Comparison of ENCODE assay signal across 17 cellular contexts in genomic region chr19:38805180-38805579, GRCh38. TPM values are rescaled to one million over a fixed set of nuclear protein-coding genes. Genes with fewer than 3 reads are reported as not detected.
DNase-seq lines count a peak whose midpoint lies in the region; ATAC-seq, FAIRE-seq and TF ChIP-seq lines count a peak whose summit lies in the region.
"Had no signal": no experiment of that assay in that cellular context is flagged by ENCODE, and none has a peak within 500 bp of the region (broad histone marks: within the 10 kb centered on the region; RNA-seq: fewer than 3 reads in every experiment).

No MANE protein-coding gene starts in this region.

- POLR2A ChIA-PET in activated CD4-positive, alpha-beta T cell treated with anti-CD3 and anti-CD28 coated beads for 36 hours (lab: Charles Lee) = interaction anchor here (0.7 kb wide), 1 partner anchor 1416 kb away, joined by 5 read pairs; no protein-coding TSS in a partner anchor
- POLR2A ChIA-PET in K562 (lab: Yijun Ruan, JAX) = no interaction called here

- H3K79me2 ChIP-seq in GM23248 (ENCODE audit: insufficient read depth) (no peaks in the 10 kb centered on the region), K562 (ENCODE audit: control insufficient read depth, insufficient read depth, low read length) (no peaks in the 10 kb centered on the region)

- H3K4me1 ChIP-seq in GM23248 (ENCODE audit: insufficient read depth) (no peaks in the 10 kb centered on the region), K562 (replicated peaks in 1 of 2; ENCODE audit: control insufficient read depth in 2 of 2, insufficient read depth in 2 of 2, low read length in 2 of 2) (peaks cover 0 to 20% of the 10 kb centered on the region in 2 experiments; a peak in 4 of 5 replicates)
- H3K4me1 ChIP-seq: breast epithelium, SJSA1 had no signal

- no peak overlapping the region for H3K4me3 Mint-ChIP-seq in activated CD4-positive, alpha-beta T cell treated with anti-CD3 and anti-CD28 coated beads, Interleukin-2, amount 10 ng/mL, durations not matched to agents 24 days and 14 days
- no peak overlapping the region for H3K4me3 Mint-ChIP-seq in activated CD4-positive, alpha-beta T cell treated with anti-CD3 and anti-CD28 coated beads for 36 hours
- H3K4me3 Mint-ChIP-seq in memory B cell = no peak overlapping the region
- no peak overlapping the region for H3K4me3 Mint-ChIP-seq in activated T-helper 2 cell treated with anti-CD3 and anti-CD28 coated beads, Interferon-gamma antibody, Interleukin-2, Interleukin-4, amounts not matched to agents 10 μg/mL and 5 μg/mL and 100 μg/mL, durations not matched to agents 14 hours and 24 hours and 36 hours (ENCODE audit: low read depth)

- no peak for FAIRE-seq in K562 (lab: Jason Lieb, UNC)
- FAIRE-seq: urothelium cell line had no signal

- peak overlapping the region; percentile 31 for H3K27ac Mint-ChIP-seq in activated CD4-positive, alpha-beta T cell treated with anti-CD3 and anti-CD28 coated beads, Interleukin-2, amount 10 ng/mL, durations not matched to agents 24 days and 14 days
- no peak overlapping the region for H3K27ac Mint-ChIP-seq in activated CD4-positive, alpha-beta T cell treated with anti-CD3 and anti-CD28 coated beads for 36 hours
- H3K27ac Mint-ChIP-seq in memory B cell = peak overlapping the region; percentile 7
- no peak overlapping the region for H3K27ac Mint-ChIP-seq in activated T-helper 2 cell treated with anti-CD3 and anti-CD28 coated beads, Interferon-gamma antibody, Interleukin-2, Interleukin-4, amounts not matched to agents 10 μg/mL and 5 μg/mL and 100 μg/mL, durations not matched to agents 14 hours and 24 hours and 36 hours

- H3K9ac ChIP-seq in GM23248 = no peak overlapping the region
- H3K9ac ChIP-seq in K562 (ENCODE audit: insufficient read depth in 1 of 2, low read depth in 2 of 2, low read length in 2 of 2) = peak overlapping the region in 1 of 2 experiments; percentile 58; a peak in 1 of 4 replicates

- TF ChIP-seq EP300 in K562 (IDR thresholded peaks at IDR 0.05; ENCODE audit: low read length) = no peak

- H4K20me1 ChIP-seq in GM23248 (ENCODE audit: insufficient read depth) (no peaks in the 10 kb centered on the region), K562 (replicated peaks; ENCODE audit: control insufficient read depth, insufficient read depth, low read length) (no peaks in the 10 kb centered on the region)

- H3K9me3 Mint-ChIP-seq in activated CD4-positive, alpha-beta T cell treated with anti-CD3 and anti-CD28 coated beads, Interleukin-2, amount 10 ng/mL, durations not matched to agents 24 days and 14 days = no peaks in the 10 kb centered on the region
- no peaks in the 10 kb centered on the region for H3K9me3 Mint-ChIP-seq in activated CD4-positive, alpha-beta T cell treated with anti-CD3 and anti-CD28 coated beads for 36 hours (ENCODE audit: low read depth)
- H3K9me3 Mint-ChIP-seq in memory B cell = peaks cover 1% of the 10 kb centered on the region
- no peaks in the 10 kb centered on the region for H3K9me3 Mint-ChIP-seq in activated T-helper 2 cell treated with anti-CD3 and anti-CD28 coated beads, Interferon-gamma antibody, Interleukin-2, Interleukin-4, amounts not matched to agents 10 μg/mL and 5 μg/mL and 100 μg/mL, durations not matched to agents 14 hours and 24 hours and 36 hours

- H2AFZ ChIP-seq in GM23248 = peak overlapping the region; percentile 35; the same call in 1 of the 2 replicates
- H2AFZ ChIP-seq in K562 (ENCODE audit: low read depth, low read length) = peak overlapping the region; percentile 32

- no peaks in the 10 kb centered on the region for H3K27me3 Mint-ChIP-seq in activated CD4-positive, alpha-beta T cell treated with anti-CD3 and anti-CD28 coated beads, Interleukin-2, amount 10 ng/mL, durations not matched to agents 24 days and 14 days
- H3K27me3 Mint-ChIP-seq in activated CD4-positive, alpha-beta T cell treated with anti-CD3 and anti-CD28 coated beads for 36 hours = no peaks in the 10 kb centered on the region
- H3K27me3 Mint-ChIP-seq in memory B cell = no peaks in the 10 kb centered on the region
- H3K27me3 Mint-ChIP-seq in activated T-helper 2 cell treated with anti-CD3 and anti-CD28 coated beads, Interferon-gamma antibody, Interleukin-2, Interleukin-4, amounts not matched to agents 10 μg/mL and 5 μg/mL and 100 μg/mL, durations not matched to agents 14 hours and 24 hours and 36 hours (ENCODE audit: low read depth) = no peaks in the 10 kb centered on the region

- H3K27ac ChIP-seq in GM23248 = no peak overlapping the region
- H3K27ac ChIP-seq in K562 (ENCODE audit: extremely low read depth, low read depth, low read length) = no peak overlapping the region
- H3K27ac ChIP-seq: breast epithelium, ovary, SJSA1, WERI-Rb-1 had no signal

- TF ChIP-seq RAD21 in K562 (CRISPR knock-in tag; conservative IDR thresholded peaks at IDR 0.05 in 1 of 2, IDR thresholded peaks at IDR 0.05 in 1 of 2) = no peak

- peaks cover 5% of the 10 kb centered on the region for H3K4me1 Mint-ChIP-seq in activated CD4-positive, alpha-beta T cell treated with anti-CD3 and anti-CD28 coated beads, Interleukin-2, amount 10 ng/mL, durations not matched to agents 24 days and 14 days
- peaks cover 6% of the 10 kb centered on the region for H3K4me1 Mint-ChIP-seq in activated CD4-positive, alpha-beta T cell treated with anti-CD3 and anti-CD28 coated beads for 36 hours
- H3K4me1 Mint-ChIP-seq in memory B cell = peaks cover 9% of the 10 kb centered on the region
- H3K4me1 Mint-ChIP-seq in activated T-helper 2 cell treated with anti-CD3 and anti-CD28 coated beads, Interferon-gamma antibody, Interleukin-2, Interleukin-4, amounts not matched to agents 10 μg/mL and 5 μg/mL and 100 μg/mL, durations not matched to agents 14 hours and 24 hours and 36 hours (ENCODE audit: low read depth) = peaks cover 2% of the 10 kb centered on the region

- CTCF ChIA-PET in activated CD4-positive, alpha-beta T cell treated with anti-CD3 and anti-CD28 coated beads for 36 hours (lab: Charles Lee) = interaction anchor here (0.6 kb wide), 1 partner anchor 150 kb away, joined by 3 read pairs; no protein-coding TSS in a partner anchor
- CTCF ChIA-PET in K562 (lab: Yijun Ruan, JAX; ENCODE audit: low intra/inter-chr PET ratio) = no interaction called here

- no peak for TF ChIP-seq CTCF in K562 (IDR thresholded peaks at IDR 0.05 in 2 of 3, conservative IDR thresholded peaks at IDR 0.05 in 1 of 3; ENCODE audit: insufficient read depth in 2 of 3, low read depth in 1 of 3, low read length in 3 of 3)

- H3K4me2 ChIP-seq in GM23248 (ENCODE audit: unreplicated experiment) (no peak overlapping the region), K562 (ENCODE audit: insufficient read depth, low read length) (no peak overlapping the region)

- peaks cover 4% of the 10 kb centered on the region; the same call in 1 of the 2 replicates for H3K9me2 ChIP-seq in GM23248 (ENCODE audit: insufficient read depth)

- no TSS peak for BruUV-seq in K562 (replicated peaks; lab: Mats Ljungman, UMichigan)

- no peak for ATAC-seq in activated CD4-positive, alpha-beta T cell treated with anti-CD3 and anti-CD28 coated beads for 36 hours
- ATAC-seq in K562 (no peak), memory B cell (ENCODE audit: low read depth) (no peak)

- H3K9me3 ChIP-seq in GM23248 (ENCODE audit: low read depth) (no peaks in the 10 kb centered on the region), K562 (replicated peaks; ENCODE audit: control insufficient read depth, insufficient read depth, low read depth, low read length) (no peaks in the 10 kb centered on the region)
- H3K9me3 ChIP-seq: breast epithelium, ovary, SJSA1 had no signal

- WGBS in GM23248 (ENCODE audit: low coverage in 1 of 2, low lambda C conversion rate in 2 of 2, missing lambda C conversion rate in 2 of 2), 2 experiments = 78 to 93% methylated on average over 1 of the region's 1 CpG
- WGBS in K562 (ENCODE audit: insufficient coverage, low coverage, missing lambda C conversion rate) = 16% methylated on average over 1 of the region's 1 CpG

- intact Hi-C loops in activated CD4-positive, alpha-beta T cell treated with anti-CD3 and anti-CD28 coated beads, Interleukin-2, amount 10 ng/mL, durations not matched to agents 24 days and 14 days (cut with micrococcal nuclease) = no loop called here
- intact Hi-C loops in activated CD4-positive, alpha-beta T cell treated with anti-CD3 and anti-CD28 coated beads for 36 hours (cut with DNase I, micrococcal nuclease) = no loop called here
- intact Hi-C loops in K562 (cut with micrococcal nuclease) (no loop called here), head of caudate nucleus (cut with DNase I) (no loop called here)
- intact Hi-C loops in activated T-helper 2 cell treated with anti-CD3 and anti-CD28 coated beads, Interferon-gamma antibody, Interleukin-2, Interleukin-4, amounts not matched to agents 10 μg/mL and 5 μg/mL and 100 μg/mL, durations not matched to agents 14 hours and 24 hours and 36 hours (cut with micrococcal nuclease) = loop anchor here (10.0 kb wide), 1 partner anchor 50 kb away; no protein-coding TSS in a partner anchor

- no peaks in the 10 kb centered on the region for H3K9me1 ChIP-seq in K562 (ENCODE audit: control insufficient read depth, insufficient read depth, low read length)

- H3K36me3 ChIP-seq in GM23248 (ENCODE audit: low read depth) (no peaks in the 10 kb centered on the region), K562 (ENCODE audit: control insufficient read depth, insufficient read depth, low read length) (no peaks in the 10 kb centered on the region)
- H3K36me3 ChIP-seq: breast epithelium, ovary, SJSA1, WERI-Rb-1 had no signal

- H3K27me3 ChIP-seq in GM23248 (replicated peaks; ENCODE audit: insufficient read depth) (no peaks in the 10 kb centered on the region), K562 (ENCODE audit: control insufficient read depth in 2 of 2, insufficient read depth in 2 of 2, low read length in 2 of 2) (peaks cover 0 to 7% of the 10 kb centered on the region in 2 experiments; a peak in 1 of 5 replicates)
- H3K27me3 ChIP-seq: breast epithelium, ovary, SJSA1 had no signal

- in situ Hi-C loops in GM23248 (cut with MboI) (no loop called here), K562 (cut with MboI) (no loop called here)

- no peak overlapping the region for H3K4me3 ChIP-seq in GM23248
- no peak overlapping the region for H3K4me3 ChIP-seq in K562
- H3K4me3 ChIP-seq: breast epithelium, lung, ovary, SJSA1 had no signal

- DNase-seq in activated CD4-positive, alpha-beta T cell treated with anti-CD3 and anti-CD28 coated beads, Interleukin-2, amount 10 ng/mL, durations not matched to agents 24 days and 14 days = no peak
- no peak for DNase-seq in activated CD4-positive, alpha-beta T cell treated with anti-CD3 and anti-CD28 coated beads for 36 hours
- DNase-seq in GM23248 = no peak
- DNase-seq in K562 (ENCODE audit: extremely low read depth in 1 of 4, low spot score in 3 of 4) = peak in 1 of 4 experiments; percentile 9
- DNase-seq in memory B cell (ENCODE audit: low spot score in 2 of 2) = no peak
- DNase-seq in stimulated activated CD4-positive, alpha-beta T cell treated with anti-CD3 and anti-CD28 coated beads, Interleukin-2, amount 100 ng/mL, for 24 hours = no peak
- DNase-seq in activated T-helper 2 cell treated with anti-CD3 and anti-CD28 coated beads, Interferon-gamma antibody, Interleukin-2, Interleukin-4, amounts not matched to agents 10 μg/mL and 5 μg/mL and 100 μg/mL, durations not matched to agents 14 hours and 24 hours and 36 hours (ENCODE audit: low spot score) = no peak
- no peak for DNase-seq in head of caudate nucleus
- DNase-seq: hippocampal formation, NCI-H2029, NCI-H82, ovary, WERI-Rb-1 had no signal

- H3K36me3 Mint-ChIP-seq in activated CD4-positive, alpha-beta T cell treated with anti-CD3 and anti-CD28 coated beads, Interleukin-2, amount 10 ng/mL, durations not matched to agents 24 days and 14 days (ENCODE audit: low read depth) = no peaks in the 10 kb centered on the region
- no peaks in the 10 kb centered on the region for H3K36me3 Mint-ChIP-seq in activated CD4-positive, alpha-beta T cell treated with anti-CD3 and anti-CD28 coated beads for 36 hours (ENCODE audit: low read depth)
- H3K36me3 Mint-ChIP-seq in memory B cell = peaks cover 8% of the 10 kb centered on the region
- no peaks in the 10 kb centered on the region for H3K36me3 Mint-ChIP-seq in activated T-helper 2 cell treated with anti-CD3 and anti-CD28 coated beads, Interferon-gamma antibody, Interleukin-2, Interleukin-4, amounts not matched to agents 10 μg/mL and 5 μg/mL and 100 μg/mL, durations not matched to agents 14 hours and 24 hours and 36 hours (ENCODE audit: low read depth)

- TF ChIP-seq POLR2A in K562 (conservative IDR thresholded peaks at IDR 0.05) = no peak

- no peaks in the 10 kb centered on the region for H3F3A ChIP-seq in GM23248 (ENCODE audit: insufficient read depth)

RNA-seq across cellular contexts. Expression of gene LGALS4, which starts 7.6 kb away (rescaled TPM):
- 1.3 and 1.7 TPM in 2 replicates for total RNA-seq in activated CD4-positive, alpha-beta T cell treated with anti-CD3 and anti-CD28 coated beads, Interleukin-2, amount 10 ng/mL, durations not matched to agents 24 days and 14 days
- 1 to 10 TPM in 1 of 2 experiments, under 1 TPM in 1; 0.59 to 1.1 TPM for total RNA-seq in activated CD4-positive, alpha-beta T cell treated with anti-CD3 and anti-CD28 coated beads for 36 hours
- total RNA-seq in GM23248 (2014; rRNA removed; shearing (Covaris generic)) = not detected in 2 replicates
- 0.19 TPM in 1 of 2 replicates, not detected in the other for polyA plus RNA-seq in GM23248 (2016; fragmentation: Nextera tagmentation; extraction: Ambion mirVana)
- 0.95 and 3.4 TPM in 2 replicates for total RNA-seq in K562 (2011; cell fraction: chromatin; rRNA removed; ENCODE audit: low replicate concordance)
- total RNA-seq in K562 (2011; cell fraction: nucleolus; rRNA removed) = 2.1 and 2.7 TPM in 2 replicates
- total RNA-seq in K562 (2011; cell fraction: nucleoplasm; rRNA removed) = 0.61 and 0.95 TPM in 2 replicates
- not detected in 2 replicates for total RNA-seq in K562 (2014; rRNA removed)
- total RNA-seq in K562 (2014; rRNA removed; fragmentation: Illumina TruSeq; extraction: Trizol) = not detected in 2 replicates
- total RNA-seq in K562 (2015; rRNA removed; fragmentation: Illumina TruSeq; extraction: Trizol) = 0.18 TPM in 1 of 2 replicates, not detected in the other
- 1.1 and 1.8 TPM in 2 replicates for total RNA-seq in K562 (2021)
- polyA plus RNA-seq in K562 (2011; rRNA removed) = 0.31 and 0.38 TPM in 2 replicates
- polyA plus RNA-seq in K562 (2011; cell fraction: cytosol; rRNA removed) = 0.25 and 0.96 TPM in 2 replicates
- polyA plus RNA-seq in K562 (2011; cell fraction: nucleus; rRNA removed) = 3.1 and 3.7 TPM in 2 replicates
- 0.58 and 0.64 TPM in 2 replicates for polyA plus RNA-seq in K562 (2012)
- polyA plus RNA-seq in K562 (2014; fragmentation: Illumina TruSeq; extraction: Trizol) = 0.17 and 0.36 TPM in 2 replicates
- polyA plus RNA-seq in K562 (2014; fragmentation: Nextera tagmentation; extraction: Ambion mirVana) = under 1 TPM in 1 of 2 experiments, not detected in 1; 0.08 TPM
- polyA plus RNA-seq in K562 (2014; rRNA removed) = 0.29 TPM in 1 of 2 replicates, not detected in the other
- 0.14 TPM in 1 of 2 replicates, not detected in the other for polyA minus RNA-seq in K562 (2011; rRNA and poly(A)+ RNA removed)
- not detected in 2 replicates for polyA minus RNA-seq in K562 (2011; cell fraction: cytosol; rRNA and poly(A)+ RNA removed)
- polyA minus RNA-seq in K562 (2011; cell fraction: nucleus; rRNA and poly(A)+ RNA removed) = 0.67 TPM in 1 of 2 replicates, not detected in the other
- 1.6 and 2.0 TPM in 2 replicates for total RNA-seq in activated T-helper 2 cell treated with anti-CD3 and anti-CD28 coated beads, Interferon-gamma antibody, Interleukin-2, Interleukin-4, amounts not matched to agents 10 μg/mL and 5 μg/mL and 100 μg/mL, durations not matched to agents 14 hours and 24 hours and 36 hours
- total RNA-seq: SJSA1 had no signal

RNA-seq across cellular contexts. Expression of gene LGALS7B, which starts 16.2 kb away (rescaled TPM):
- total RNA-seq in activated CD4-positive, alpha-beta T cell treated with anti-CD3 and anti-CD28 coated beads, Interleukin-2, amount 10 ng/mL, durations not matched to agents 24 days and 14 days = not detected in 2 replicates
- total RNA-seq in activated CD4-positive, alpha-beta T cell treated with anti-CD3 and anti-CD28 coated beads for 36 hours = not detected
- total RNA-seq in GM23248 (2014; rRNA removed; shearing (Covaris generic)) = not detected in 2 replicates
- polyA plus RNA-seq in GM23248 (2016; fragmentation: Nextera tagmentation; extraction: Ambion mirVana) (not detected in 2 replicates), K562 (2011; rRNA removed) (not detected in 2 replicates), K562 (2014; fragmentation: Illumina TruSeq; extraction: Trizol) (not detected in 2 replicates), K562 (2014; fragmentation: Nextera tagmentation; extraction: Ambion mirVana) (not detected), K562 (2014; rRNA removed) (not detected in 2 replicates)
- total RNA-seq in K562 (2011; cell fraction: chromatin; rRNA removed; ENCODE audit: low replicate concordance) = not detected in 2 replicates
- not detected in 2 replicates for total RNA-seq in K562 (2011; cell fraction: nucleolus; rRNA removed)
- not detected in 2 replicates for total RNA-seq in K562 (2011; cell fraction: nucleoplasm; rRNA removed)
- total RNA-seq in K562 (2014; rRNA removed) (not detected in 2 replicates), K562 (2014; rRNA removed; fragmentation: Illumina TruSeq; extraction: Trizol) (not detected in 2 replicates), K562 (2015; rRNA removed; fragmentation: Illumina TruSeq; extraction: Trizol) (not detected in 2 replicates), K562 (2021) (not detected in 2 replicates)
- polyA plus RNA-seq in K562 (2011; cell fraction: cytosol; rRNA removed) = not detected in 2 replicates
- not detected in 2 replicates for polyA plus RNA-seq in K562 (2011; cell fraction: nucleus; rRNA removed)
- polyA plus RNA-seq in K562 (2012) = not detected in 2 replicates
- not detected in 2 replicates for polyA minus RNA-seq in K562 (2011; rRNA and poly(A)+ RNA removed)
- polyA minus RNA-seq in K562 (2011; cell fraction: cytosol; rRNA and poly(A)+ RNA removed) = not detected in 2 replicates
- not detected in 2 replicates for polyA minus RNA-seq in K562 (2011; cell fraction: nucleus; rRNA and poly(A)+ RNA removed)
- total RNA-seq in activated T-helper 2 cell treated with anti-CD3 and anti-CD28 coated beads, Interferon-gamma antibody, Interleukin-2, Interleukin-4, amounts not matched to agents 10 μg/mL and 5 μg/mL and 100 μg/mL, durations not matched to agents 14 hours and 24 hours and 36 hours = not detected in 2 replicates
- total RNA-seq: ovary, SJSA1 had no signal
- polyA plus RNA-seq: ovary had no signal

RNA-seq across cellular contexts. Expression of gene ECH1, which starts 26.4 kb away (rescaled TPM):
- 129 and 130 TPM in 2 replicates for total RNA-seq in activated CD4-positive, alpha-beta T cell treated with anti-CD3 and anti-CD28 coated beads, Interleukin-2, amount 10 ng/mL, durations not matched to agents 24 days and 14 days
- 100 to 1,000 TPM; 114 to 154 TPM for total RNA-seq in activated CD4-positive, alpha-beta T cell treated with anti-CD3 and anti-CD28 coated beads for 36 hours
- 29.7 and 31.6 TPM in 2 replicates for total RNA-seq in GM23248 (2014; rRNA removed; shearing (Covaris generic))
- polyA plus RNA-seq in GM23248 (2016; fragmentation: Nextera tagmentation; extraction: Ambion mirVana) = 106 and 107 TPM in 2 replicates
- total RNA-seq in K562 (2011; cell fraction: chromatin; rRNA removed; ENCODE audit: low replicate concordance) = 23.7 and 41.8 TPM in 2 replicates
- total RNA-seq in K562 (2011; cell fraction: nucleolus; rRNA removed) = 32.6 and 33.9 TPM in 2 replicates
- 34.1 and 35.9 TPM in 2 replicates for total RNA-seq in K562 (2011; cell fraction: nucleoplasm; rRNA removed)
- 67.3 and 69.6 TPM in 2 replicates for total RNA-seq in K562 (2014; rRNA removed)
- total RNA-seq in K562 (2014; rRNA removed; fragmentation: Illumina TruSeq; extraction: Trizol) = 40.1 and 58.0 TPM in 2 replicates
- total RNA-seq in K562 (2015; rRNA removed; fragmentation: Illumina TruSeq; extraction: Trizol) = 84.9 and 98.2 TPM in 2 replicates
- total RNA-seq in K562 (2021) = 89.2 and 91.7 TPM in 2 replicates
- 67.3 and 115 TPM in 2 replicates for polyA plus RNA-seq in K562 (2011; rRNA removed)
- polyA plus RNA-seq in K562 (2011; cell fraction: cytosol; rRNA removed) = 133 and 134 TPM in 2 replicates
- 175 and 195 TPM in 2 replicates for polyA plus RNA-seq in K562 (2011; cell fraction: nucleus; rRNA removed)
- polyA plus RNA-seq in K562 (2012) = 242 and 243 TPM in 2 replicates
- polyA plus RNA-seq in K562 (2014; fragmentation: Illumina TruSeq; extraction: Trizol) = 133 TPM in 2 replicates
- 10 to 100 TPM; 47.5 to 99.9 TPM for polyA plus RNA-seq in K562 (2014; fragmentation: Nextera tagmentation; extraction: Ambion mirVana)
- 55.2 and 118 TPM in 2 replicates for polyA plus RNA-seq in K562 (2014; rRNA removed)
- 53.8 and 60.0 TPM in 2 replicates for polyA minus RNA-seq in K562 (2011; rRNA and poly(A)+ RNA removed)
- 38.6 and 49.9 TPM in 2 replicates for polyA minus RNA-seq in K562 (2011; cell fraction: cytosol; rRNA and poly(A)+ RNA removed)
- polyA minus RNA-seq in K562 (2011; cell fraction: nucleus; rRNA and poly(A)+ RNA removed) = 19.5 and 24.9 TPM in 2 replicates
- 180 and 183 TPM in 2 replicates for total RNA-seq in activated T-helper 2 cell treated with anti-CD3 and anti-CD28 coated beads, Interferon-gamma antibody, Interleukin-2, Interleukin-4, amounts not matched to agents 10 μg/mL and 5 μg/mL and 100 μg/mL, durations not matched to agents 14 hours and 24 hours and 36 hours

RNA-seq across cellular contexts. Expression of gene LGALS7, which starts 31.9 kb away (rescaled TPM):
- total RNA-seq in activated CD4-positive, alpha-beta T cell treated with anti-CD3 and anti-CD28 coated beads, Interleukin-2, amount 10 ng/mL, durations not matched to agents 24 days and 14 days = not detected in 2 replicates
- not detected for total RNA-seq in activated CD4-positive, alpha-beta T cell treated with anti-CD3 and anti-CD28 coated beads for 36 hours
- total RNA-seq in GM23248 (2014; rRNA removed; shearing (Covaris generic)) = not detected in 2 replicates
- not detected in 2 replicates for polyA plus RNA-seq in GM23248 (2016; fragmentation: Nextera tagmentation; extraction: Ambion mirVana)
- not detected in 2 replicates for total RNA-seq in K562 (2011; cell fraction: chromatin; rRNA removed; ENCODE audit: low replicate concordance)
- total RNA-seq in K562 (2011; cell fraction: nucleolus; rRNA removed) = not detected in 2 replicates
- not detected in 2 replicates for total RNA-seq in K562 (2011; cell fraction: nucleoplasm; rRNA removed)
- not detected in 2 replicates for total RNA-seq in K562 (2014; rRNA removed)
- total RNA-seq in K562 (2014; rRNA removed; fragmentation: Illumina TruSeq; extraction: Trizol) = not detected in 2 replicates
- not detected in 2 replicates for total RNA-seq in K562 (2015; rRNA removed; fragmentation: Illumina TruSeq; extraction: Trizol)
- total RNA-seq in K562 (2021) = not detected in 2 replicates
- polyA plus RNA-seq in K562 (2011; rRNA removed) = not detected in 2 replicates
- not detected in 2 replicates for polyA plus RNA-seq in K562 (2011; cell fraction: cytosol; rRNA removed)
- not detected in 2 replicates for polyA plus RNA-seq in K562 (2011; cell fraction: nucleus; rRNA removed)
- not detected in 2 replicates for polyA plus RNA-seq in K562 (2012)
- polyA plus RNA-seq in K562 (2014; fragmentation: Illumina TruSeq; extraction: Trizol) = not detected in 2 replicates
- polyA plus RNA-seq in K562 (2014; fragmentation: Nextera tagmentation; extraction: Ambion mirVana) = not detected
- not detected in 2 replicates for polyA plus RNA-seq in K562 (2014; rRNA removed)
- not detected in 2 replicates for polyA minus RNA-seq in K562 (2011; rRNA and poly(A)+ RNA removed)
- polyA minus RNA-seq in K562 (2011; cell fraction: cytosol; rRNA and poly(A)+ RNA removed) = not detected in 2 replicates
- not detected in 2 replicates for polyA minus RNA-seq in K562 (2011; cell fraction: nucleus; rRNA and poly(A)+ RNA removed)
- not detected in 2 replicates for total RNA-seq in activated T-helper 2 cell treated with anti-CD3 and anti-CD28 coated beads, Interferon-gamma antibody, Interleukin-2, Interleukin-4, amounts not matched to agents 10 μg/mL and 5 μg/mL and 100 μg/mL, durations not matched to agents 14 hours and 24 hours and 36 hours
- total RNA-seq: SJSA1 had no signal

RNA-seq across cellular contexts. Expression of gene HNRNPL, which starts 44.6 kb away (rescaled TPM):
- total RNA-seq in activated CD4-positive, alpha-beta T cell treated with anti-CD3 and anti-CD28 coated beads, Interleukin-2, amount 10 ng/mL, durations not matched to agents 24 days and 14 days = 686 and 695 TPM in 2 replicates
- total RNA-seq in activated CD4-positive, alpha-beta T cell treated with anti-CD3 and anti-CD28 coated beads for 36 hours = 100 to 1,000 TPM; 714 to 722 TPM
- 208 and 245 TPM in 2 replicates for total RNA-seq in GM23248 (2014; rRNA removed; shearing (Covaris generic))
- 123 and 126 TPM in 2 replicates for polyA plus RNA-seq in GM23248 (2016; fragmentation: Nextera tagmentation; extraction: Ambion mirVana)
- 270 and 391 TPM in 2 replicates for total RNA-seq in K562 (2011; cell fraction: chromatin; rRNA removed; ENCODE audit: low replicate concordance)
- 228 and 234 TPM in 2 replicates for total RNA-seq in K562 (2011; cell fraction: nucleolus; rRNA removed)
- 270 and 297 TPM in 2 replicates for total RNA-seq in K562 (2011; cell fraction: nucleoplasm; rRNA removed)
- total RNA-seq in K562 (2014; rRNA removed) = 313 and 355 TPM in 2 replicates
- total RNA-seq in K562 (2014; rRNA removed; fragmentation: Illumina TruSeq; extraction: Trizol) = 375 and 414 TPM in 2 replicates
- 274 and 290 TPM in 2 replicates for total RNA-seq in K562 (2015; rRNA removed; fragmentation: Illumina TruSeq; extraction: Trizol)
- total RNA-seq in K562 (2021) = 579 and 605 TPM in 2 replicates
- polyA plus RNA-seq in K562 (2011; rRNA removed) = 284 and 572 TPM in 2 replicates
- 251 and 262 TPM in 2 replicates for polyA plus RNA-seq in K562 (2011; cell fraction: cytosol; rRNA removed)
- polyA plus RNA-seq in K562 (2011; cell fraction: nucleus; rRNA removed) = 342 and 362 TPM in 2 replicates
- 353 and 512 TPM in 2 replicates for polyA plus RNA-seq in K562 (2012)
- 550 and 610 TPM in 2 replicates for polyA plus RNA-seq in K562 (2014; fragmentation: Illumina TruSeq; extraction: Trizol)
- 10 to 100 TPM; 39.5 to 51.4 TPM for polyA plus RNA-seq in K562 (2014; fragmentation: Nextera tagmentation; extraction: Ambion mirVana)
- 271 and 299 TPM in 2 replicates for polyA plus RNA-seq in K562 (2014; rRNA removed)
- polyA minus RNA-seq in K562 (2011; rRNA and poly(A)+ RNA removed) = 359 and 423 TPM in 2 replicates
- 278 and 317 TPM in 2 replicates for polyA minus RNA-seq in K562 (2011; cell fraction: cytosol; rRNA and poly(A)+ RNA removed)
- polyA minus RNA-seq in K562 (2011; cell fraction: nucleus; rRNA and poly(A)+ RNA removed) = 71.0 and 135 TPM in 2 replicates
- total RNA-seq in activated T-helper 2 cell treated with anti-CD3 and anti-CD28 coated beads, Interferon-gamma antibody, Interleukin-2, Interleukin-4, amounts not matched to agents 10 μg/mL and 5 μg/mL and 100 μg/mL, durations not matched to agents 14 hours and 24 hours and 36 hours = 700 and 708 TPM in 2 replicates

Comparison
In these comparisons a context has a peak if more than half of its experiments do, and no peak if none do; other contexts are left out.
1. H3K27ac Mint-ChIP-seq: peak in activated CD4-positive, alpha-beta T cell treated with anti-CD3 and anti-CD28 coated beads, Interleukin-2, amount 10 ng/mL, durations not matched to agents 24 days and 14 days (single experiment) and memory B cell (single experiment); none in activated CD4-positive, alpha-beta T cell treated with anti-CD3 and anti-CD28 coated beads for 36 hours (single experiment) and activated T-helper 2 cell treated with anti-CD3 and anti-CD28 coated beads, Interferon-gamma antibody, Interleukin-2, Interleukin-4, amounts not matched to agents 10 μg/mL and 5 μg/mL and 100 μg/mL, durations not matched to agents 14 hours and 24 hours and 36 hours (single experiment).